In the genomic region with DNA sequence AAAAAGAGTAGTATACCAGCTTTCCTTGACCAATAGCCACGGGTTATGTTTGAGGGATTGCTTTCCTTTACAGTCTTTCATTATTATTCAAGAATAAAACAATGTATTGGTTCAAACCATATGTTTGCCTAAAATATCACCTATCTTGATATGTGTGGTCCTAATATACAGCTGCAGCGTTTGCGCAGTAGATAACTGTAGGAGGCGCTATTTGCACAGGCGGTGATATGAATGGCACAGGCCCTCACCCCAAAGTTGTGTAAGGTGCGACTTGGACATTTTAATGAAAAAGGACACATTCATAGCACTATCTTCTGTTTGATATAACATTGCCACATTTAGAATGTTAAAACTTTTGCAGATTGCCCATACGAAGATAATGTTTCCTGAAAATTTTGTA, we compare ENCODE assay signal across 10 cellular contexts.
DNase-seq lines count a peak whose midpoint lies in the region; ATAC-seq and TF ChIP-seq lines count a peak whose summit lies in the region.
"Had no signal": no experiment of that assay in that cellular context is flagged by ENCODE, and none has a peak within 500 bp of the region (broad histone marks: within the 10 kb centered on the region; RNA-seq: fewer than 3 reads in every experiment).

No MANE protein-coding gene starts in this region.

- H3K79me2 ChIP-seq in DND-41 (ENCODE audit: insufficient read depth, low read length) (no peaks in the 10 kb centered on the region), OCI-LY7 (ENCODE audit: insufficient read depth, low read depth, low read length) (no peaks in the 10 kb centered on the region)

- no peaks in the 10 kb centered on the region for H3K9me3 Mint-ChIP-seq in HFFc6
- H3K9me3 Mint-ChIP-seq in activated CD8-positive, alpha-beta T cell treated with anti-CD3 and anti-CD28 coated beads for 36 hours, result peaks cover 3% of the 10 kb centered on the region

- H3K27me3 ChIP-seq in DND-41 (ENCODE audit: insufficient read depth, low read length, poor library complexity) (no peaks in the 10 kb centered on the region), dorsolateral prefrontal cortex (no peaks in the 10 kb centered on the region)

- DNase-seq in DND-41 (no peak), HFFc6 (no peak), OCI-LY7 (ENCODE audit: low spot score) (peak; percentile 7), iPS-NIHi7 (ENCODE audit: extremely low spot score) (peak; percentile 55), lower leg skin (ENCODE audit: low spot score in 2 of 2) (no peak), dorsolateral prefrontal cortex (no peak)
- no peak for DNase-seq in stimulated activated CD4-positive, alpha-beta T cell treated with anti-CD3 and anti-CD28 coated beads, Interleukin-1b, Interleukin-23, amount 100 ng/mL, for 48 hours
- DNase-seq in activated CD8-positive, alpha-beta T cell treated with anti-CD3 and anti-CD28 coated beads for 36 hours, result no peak
- DNase-seq: psoas muscle had no signal

- CTCF ChIA-PET in OCI-LY7 (lab: Charles Lee; ENCODE audit: unreplicated experiment), result no interaction called here
- CTCF ChIA-PET in activated CD8-positive, alpha-beta T cell treated with anti-CD3 and anti-CD28 coated beads for 36 hours (lab: Charles Lee), result no interaction called here

- intact Hi-C loops in OCI-LY7 (cut with micrococcal nuclease; ENCODE audit: unreplicated experiment) (no loop called here), lower leg skin (cut with DNase I; ENCODE audit: low total_unique reads) (no loop called here), dorsolateral prefrontal cortex (cut with DNase I) (no loop called here)
- intact Hi-C loops in activated CD8-positive, alpha-beta T cell treated with anti-CD3 and anti-CD28 coated beads for 36 hours (cut with micrococcal nuclease), result no loop called here

- H3K9ac ChIP-seq in DND-41 (ENCODE audit: low read depth, low read length), result no peak overlapping the region

- H3K36me3 Mint-ChIP-seq in HFFc6 (ENCODE audit: low read depth), result no peaks in the 10 kb centered on the region
- H3K36me3 Mint-ChIP-seq in activated CD8-positive, alpha-beta T cell treated with anti-CD3 and anti-CD28 coated beads for 36 hours (ENCODE audit: low read depth), result no peaks in the 10 kb centered on the region

- H2AFZ ChIP-seq in DND-41 (ENCODE audit: low read depth, low read length) (no peak overlapping the region), OCI-LY7 (ENCODE audit: low read length) (no peak overlapping the region)

- H3K27ac ChIP-seq in DND-41 (ENCODE audit: low read length) (no peak overlapping the region), OCI-LY7 (ENCODE audit: low read depth, low read length, poor library complexity, severe bottlenecking) (no peak overlapping the region), dorsolateral prefrontal cortex (no peak overlapping the region)
- H3K27ac ChIP-seq: HL-60, psoas muscle had no signal

- H3K36me3 ChIP-seq in DND-41 (ENCODE audit: insufficient read depth, low read length) (no peaks in the 10 kb centered on the region), OCI-LY7 (ENCODE audit: insufficient read depth, low read length) (no peaks in the 10 kb centered on the region)

- H3K9me3 ChIP-seq in DND-41 (ENCODE audit: insufficient read depth, low read length, severe bottlenecking) (no peaks in the 10 kb centered on the region), OCI-LY7 (ENCODE audit: low read length) (no peaks in the 10 kb centered on the region)
- H3K9me3 ChIP-seq: psoas muscle had no signal

- no TSS peak for BruUV-seq in OCI-LY7 (replicated peaks; lab: Mats Ljungman, UMichigan)

- H3K4me1 Mint-ChIP-seq in HFFc6 (ENCODE audit: low read depth), result peaks cover 7% of the 10 kb centered on the region
- H3K4me1 Mint-ChIP-seq in activated CD8-positive, alpha-beta T cell treated with anti-CD3 and anti-CD28 coated beads for 36 hours (ENCODE audit: low read depth), result no peaks in the 10 kb centered on the region

- H3K27ac Mint-ChIP-seq in HFFc6, result no peak overlapping the region
- no peak overlapping the region for H3K27ac Mint-ChIP-seq in activated CD8-positive, alpha-beta T cell treated with anti-CD3 and anti-CD28 coated beads for 36 hours

- ATAC-seq in DND-41 (ENCODE audit: insufficient read depth, low read depth), result no peak
- ATAC-seq in activated CD8-positive, alpha-beta T cell treated with anti-CD3 and anti-CD28 coated beads for 36 hours, result no peak
- ATAC-seq: psoas muscle had no signal

- H4K20me1 ChIP-seq in DND-41 (ENCODE audit: insufficient read depth, low read length), result no peaks in the 10 kb centered on the region
- H4K20me1 ChIP-seq in OCI-LY7 (ENCODE audit: insufficient read depth, low read length), result no peaks in the 10 kb centered on the region

- H3K4me2 ChIP-seq in DND-41 (ENCODE audit: insufficient read depth, low read length), result no peak overlapping the region
- no peak overlapping the region for H3K4me2 ChIP-seq in OCI-LY7 (ENCODE audit: low read length)

- H3K4me3 ChIP-seq in DND-41 (ENCODE audit: low read depth in 1 of 2, low read length in 2 of 2), result no peak overlapping the region
- H3K4me3 ChIP-seq in OCI-LY7 (ENCODE audit: low read depth, low read length, poor library complexity, severe bottlenecking), result no peak overlapping the region
- no peak overlapping the region for H3K4me3 ChIP-seq in lower leg skin (ENCODE audit: low read depth, poor library complexity, severe bottlenecking)
- H3K4me3 ChIP-seq in dorsolateral prefrontal cortex, result no peak overlapping the region
- H3K4me3 ChIP-seq: psoas muscle had no signal

- no peak overlapping the region for H3K4me3 Mint-ChIP-seq in HFFc6
- H3K4me3 Mint-ChIP-seq in activated CD8-positive, alpha-beta T cell treated with anti-CD3 and anti-CD28 coated beads for 36 hours, result no peak overlapping the region

- no peaks in the 10 kb centered on the region for H3K27me3 Mint-ChIP-seq in HFFc6 (ENCODE audit: insufficient read depth)
- no peaks in the 10 kb centered on the region for H3K27me3 Mint-ChIP-seq in activated CD8-positive, alpha-beta T cell treated with anti-CD3 and anti-CD28 coated beads for 36 hours

- no peaks in the 10 kb centered on the region for H3K9me2 ChIP-seq in OCI-LY7 (ENCODE audit: insufficient read depth, low read length)

- WGBS in lower leg skin, 2 donors, result 72 to 77% methylated on average over 7 of the region's 7 CpGs

- TF ChIP-seq POLR2A in lower leg skin (IDR thresholded peaks at IDR 0.05), result no peak

- H3K4me1 ChIP-seq in DND-41 (ENCODE audit: insufficient read depth, low read length) (no peaks in the 10 kb centered on the region), OCI-LY7 (ENCODE audit: insufficient read depth, low read length, poor library complexity, severe bottlenecking) (no peaks in the 10 kb centered on the region)
- H3K4me1 ChIP-seq: psoas muscle had no signal

- TF ChIP-seq CTCF in DND-41 (IDR thresholded peaks at IDR 0.05; ENCODE audit: borderline replicate concordance, extremely low read depth, low read length, poor library complexity, severe bottlenecking), result peak; percentile 25
- peak; percentile 51 for TF ChIP-seq CTCF in HFFc6 (IDR thresholded peaks at IDR 0.05)
- TF ChIP-seq CTCF in OCI-LY7 (conservative IDR thresholded peaks at IDR 0.05; ENCODE audit: low read length), result peak; percentile 66
- no peak for TF ChIP-seq CTCF in lower leg skin (IDR thresholded peaks at IDR 0.05)
- no peak for TF ChIP-seq CTCF in dorsolateral prefrontal cortex (IDR thresholded peaks at IDR 0.05 in 54 of 56, conservative IDR thresholded peaks at IDR 0.05 in 2 of 56; ENCODE audit: low read depth in 1 of 56, partially characterized antibody in 56 of 56)
- TF ChIP-seq CTCF in activated CD8-positive, alpha-beta T cell treated with anti-CD3 and anti-CD28 coated beads for 36 hours (IDR thresholded peaks at IDR 0.05), result no peak

- POLR2A ChIA-PET in OCI-LY7 (lab: Charles Lee), result interaction anchor here (0.7 kb wide), 1 partner anchor 401 kb away, joined by 5 read pairs; no protein-coding TSS in a partner anchor
- POLR2A ChIA-PET in activated CD8-positive, alpha-beta T cell treated with anti-CD3 and anti-CD28 coated beads for 36 hours (lab: Charles Lee), result no interaction called here

Comparison
In these comparisons a context has a peak if more than half of its experiments do, and no peak if none do; other contexts are left out.
1. DNase-seq: peak in OCI-LY7 (single experiment) and iPS-NIHi7 (single experiment); none in DND-41 (single experiment), HFFc6 (single experiment), lower leg skin (0 of 2), dorsolateral prefrontal cortex (0 of 10), stimulated activated CD4-positive, alpha-beta T cell treated with anti-CD3 and anti-CD28 coated beads, Interleukin-1b, Interleukin-23, amount 100 ng/mL, for 48 hours (single experiment) and activated CD8-positive, alpha-beta T cell treated with anti-CD3 and anti-CD28 coated beads for 36 hours (single experiment).
2. CTCF ChIP-seq: peak in DND-41 (single experiment), HFFc6 (single experiment) and OCI-LY7 (single experiment); none in lower leg skin (0 of 3), dorsolateral prefrontal cortex (0 of 56) and activated CD8-positive, alpha-beta T cell treated with anti-CD3 and anti-CD28 coated beads for 36 hours (single experiment).